1 cellular context compared by ENCODE assay signal in genomic region chr6:54135665-54136370, GRCh38.
TF ChIP-seq lines count a peak whose summit lies in the region.

No MANE protein-coding gene starts in this region.

TF ChIP-seq in HEK293, 187 proteins besides CTCF, POLR2A, EP300 and RAD21 (continued from another document):
- TF ChIP-seq ZEB2 (tag by site-specific recombination; IDR thresholded peaks at IDR 0.05) (0 out of 2 replicates have a peak, but pooled peaks have one; percentile 39), ZBTB17 (tag by site-specific recombination; IDR thresholded peaks at IDR 0.05) (0 out of 2 replicates have a peak, but pooled peaks have one; percentile 14), HOXC10 (CRISPR knock-in tag; IDR thresholded peaks at IDR 0.05) (no peak), ZNF521 (tag by site-specific recombination; IDR thresholded peaks at IDR 0.05) (no peak), ZNF214 (tag by site-specific recombination; IDR thresholded peaks at IDR 0.05; ENCODE audit: borderline replicate concordance) (no peak), OSR2 (tag by site-specific recombination; IDR thresholded peaks at IDR 0.05) (0 out of 2 replicates have a peak, but pooled peaks have one; percentile 10), KLF1 (tag by site-specific recombination; IDR thresholded peaks at IDR 0.05) (no peak), ZNF335 (tag by site-specific recombination; conservative IDR thresholded peaks at IDR 0.05) (no peak; the same call in 1 of the 2 replicates), PRDM4 (tag by site-specific recombination; IDR thresholded peaks at IDR 0.05) (peak; percentile 88), ZNF629 (tag by site-specific recombination; IDR thresholded peaks at IDR 0.05) (no peak), ZNF707 (tag by site-specific recombination; IDR thresholded peaks at IDR 0.05) (no peak), ZNF621 (tag by site-specific recombination; IDR thresholded peaks at IDR 0.05) (no peak), ZNF473 (tag by site-specific recombination; IDR thresholded peaks at IDR 0.05) (no peak), ZFHX2 (tag by site-specific recombination; conservative IDR thresholded peaks at IDR 0.05) (no peak), ZNF202 (tag by site-specific recombination; IDR thresholded peaks at IDR 0.05; ENCODE audit: borderline replicate concordance) (no peak)
- TF ChIP-seq, protein P1, sequence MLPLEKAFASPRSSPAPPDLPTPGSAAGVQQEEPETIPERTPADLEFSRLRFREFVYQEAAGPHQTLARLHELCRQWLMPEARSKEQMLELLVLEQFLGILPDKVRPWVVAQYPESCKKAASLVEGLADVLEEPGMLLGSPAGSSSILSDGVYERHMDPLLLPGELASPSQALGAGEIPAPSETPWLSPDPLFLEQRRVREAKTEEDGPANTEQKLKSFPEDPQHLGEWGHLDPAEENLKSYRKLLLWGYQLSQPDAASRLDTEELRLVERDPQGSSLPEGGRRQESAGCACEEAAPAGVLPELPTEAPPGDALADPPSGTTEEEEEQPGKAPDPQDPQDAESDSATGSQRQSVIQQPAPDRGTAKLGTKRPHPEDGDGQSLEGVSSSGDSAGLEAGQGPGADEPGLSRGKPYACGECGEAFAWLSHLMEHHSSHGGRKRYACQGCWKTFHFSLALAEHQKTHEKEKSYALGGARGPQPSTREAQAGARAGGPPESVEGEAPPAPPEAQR (tag by site-specific recombination; IDR thresholded peaks at IDR 0.05): no peak
- TF ChIP-seq, protein P2, sequence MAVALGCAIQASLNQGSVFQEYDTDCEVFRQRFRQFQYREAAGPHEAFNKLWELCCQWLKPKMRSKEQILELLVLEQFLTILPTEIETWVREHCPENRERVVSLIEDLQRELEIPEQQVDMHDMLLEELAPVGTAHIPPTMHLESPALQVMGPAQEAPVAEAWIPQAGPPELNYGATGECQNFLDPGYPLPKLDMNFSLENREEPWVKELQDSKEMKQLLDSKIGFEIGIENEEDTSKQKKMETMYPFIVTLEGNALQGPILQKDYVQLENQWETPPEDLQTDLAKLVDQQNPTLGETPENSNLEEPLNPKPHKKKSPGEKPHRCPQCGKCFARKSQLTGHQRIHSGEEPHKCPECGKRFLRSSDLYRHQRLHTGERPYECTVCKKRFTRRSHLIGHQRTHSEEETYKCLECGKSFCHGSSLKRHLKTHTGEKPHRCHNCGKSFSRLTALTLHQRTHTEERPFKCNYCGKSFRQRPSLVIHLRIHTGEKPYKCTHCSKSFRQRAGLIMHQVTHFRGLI (tag by site-specific recombination; IDR thresholded peaks at IDR 0.05): no peak
- TF ChIP-seq, protein P3, sequence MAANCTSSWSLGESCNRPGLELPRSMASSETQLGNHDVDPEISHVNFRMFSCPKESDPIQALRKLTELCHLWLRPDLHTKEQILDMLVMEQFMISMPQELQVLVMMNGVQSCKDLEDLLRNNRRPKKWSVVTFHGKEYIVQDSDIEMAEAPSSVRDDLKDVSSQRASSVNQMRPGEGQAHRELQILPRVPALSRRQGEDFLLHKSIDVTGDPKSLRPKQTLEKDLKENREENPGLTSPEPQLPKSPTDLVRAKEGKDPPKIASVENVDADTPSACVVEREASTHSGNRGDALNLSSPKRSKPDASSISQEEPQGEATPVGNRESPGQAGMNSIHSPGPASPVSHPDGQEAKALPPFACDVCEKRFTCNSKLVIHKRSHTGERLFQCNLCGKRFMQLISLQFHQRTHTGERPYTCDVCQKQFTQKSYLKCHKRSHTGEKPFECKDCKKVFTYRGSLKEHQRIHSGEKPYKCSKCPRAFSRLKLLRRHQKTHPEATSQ (tag by site-specific recombination; IDR thresholded peaks at IDR 0.05): no peak
- TF ChIP-seq, protein P4, sequence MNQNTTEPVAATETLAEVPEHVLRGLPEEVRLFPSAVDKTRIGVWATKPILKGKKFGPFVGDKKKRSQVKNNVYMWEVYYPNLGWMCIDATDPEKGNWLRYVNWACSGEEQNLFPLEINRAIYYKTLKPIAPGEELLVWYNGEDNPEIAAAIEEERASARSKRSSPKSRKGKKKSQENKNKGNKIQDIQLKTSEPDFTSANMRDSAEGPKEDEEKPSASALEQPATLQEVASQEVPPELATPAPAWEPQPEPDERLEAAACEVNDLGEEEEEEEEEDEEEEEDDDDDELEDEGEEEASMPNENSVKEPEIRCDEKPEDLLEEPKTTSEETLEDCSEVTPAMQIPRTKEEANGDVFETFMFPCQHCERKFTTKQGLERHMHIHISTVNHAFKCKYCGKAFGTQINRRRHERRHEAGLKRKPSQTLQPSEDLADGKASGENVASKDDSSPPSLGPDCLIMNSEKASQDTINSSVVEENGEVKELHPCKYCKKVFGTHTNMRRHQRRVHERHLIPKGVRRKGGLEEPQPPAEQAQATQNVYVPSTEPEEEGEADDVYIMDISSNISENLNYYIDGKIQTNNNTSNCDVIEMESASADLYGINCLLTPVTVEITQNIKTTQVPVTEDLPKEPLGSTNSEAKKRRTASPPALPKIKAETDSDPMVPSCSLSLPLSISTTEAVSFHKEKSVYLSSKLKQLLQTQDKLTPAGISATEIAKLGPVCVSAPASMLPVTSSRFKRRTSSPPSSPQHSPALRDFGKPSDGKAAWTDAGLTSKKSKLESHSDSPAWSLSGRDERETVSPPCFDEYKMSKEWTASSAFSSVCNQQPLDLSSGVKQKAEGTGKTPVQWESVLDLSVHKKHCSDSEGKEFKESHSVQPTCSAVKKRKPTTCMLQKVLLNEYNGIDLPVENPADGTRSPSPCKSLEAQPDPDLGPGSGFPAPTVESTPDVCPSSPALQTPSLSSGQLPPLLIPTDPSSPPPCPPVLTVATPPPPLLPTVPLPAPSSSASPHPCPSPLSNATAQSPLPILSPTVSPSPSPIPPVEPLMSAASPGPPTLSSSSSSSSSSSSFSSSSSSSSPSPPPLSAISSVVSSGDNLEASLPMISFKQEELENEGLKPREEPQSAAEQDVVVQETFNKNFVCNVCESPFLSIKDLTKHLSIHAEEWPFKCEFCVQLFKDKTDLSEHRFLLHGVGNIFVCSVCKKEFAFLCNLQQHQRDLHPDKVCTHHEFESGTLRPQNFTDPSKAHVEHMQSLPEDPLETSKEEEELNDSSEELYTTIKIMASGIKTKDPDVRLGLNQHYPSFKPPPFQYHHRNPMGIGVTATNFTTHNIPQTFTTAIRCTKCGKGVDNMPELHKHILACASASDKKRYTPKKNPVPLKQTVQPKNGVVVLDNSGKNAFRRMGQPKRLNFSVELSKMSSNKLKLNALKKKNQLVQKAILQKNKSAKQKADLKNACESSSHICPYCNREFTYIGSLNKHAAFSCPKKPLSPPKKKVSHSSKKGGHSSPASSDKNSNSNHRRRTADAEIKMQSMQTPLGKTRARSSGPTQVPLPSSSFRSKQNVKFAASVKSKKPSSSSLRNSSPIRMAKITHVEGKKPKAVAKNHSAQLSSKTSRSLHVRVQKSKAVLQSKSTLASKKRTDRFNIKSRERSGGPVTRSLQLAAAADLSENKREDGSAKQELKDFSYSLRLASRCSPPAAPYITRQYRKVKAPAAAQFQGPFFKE (tag by site-specific recombination; IDR thresholded peaks at IDR 0.05; ENCODE audit: borderline replicate concordance): no peak
TF ChIP-seq in HEK293: peak in this region for 7.
